1 cellular context compared by ENCODE assay signal in the genomic region with DNA sequence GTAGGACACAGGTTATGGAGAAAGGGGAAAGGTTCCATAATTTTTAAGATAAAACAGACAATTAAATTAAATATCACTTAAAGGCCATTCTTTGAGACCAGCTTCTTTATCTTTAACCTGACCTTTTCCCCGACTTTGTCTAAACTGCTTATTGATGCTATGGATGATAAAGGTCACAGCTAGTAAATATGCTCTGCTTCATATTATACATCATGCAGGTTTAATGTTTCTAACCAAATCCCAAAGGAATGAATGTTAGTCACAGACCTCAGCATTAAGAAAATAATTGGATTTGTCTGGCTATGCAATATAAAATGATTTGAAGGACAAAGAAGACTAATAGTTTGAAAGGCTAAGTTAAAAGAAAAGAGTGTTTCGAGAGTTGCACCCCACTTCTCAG.
TF ChIP-seq lines count a peak whose summit lies in the region.

No MANE protein-coding gene starts in this region.

TF ChIP-seq in SK-N-SH, 30 proteins besides CTCF, POLR2A, EP300 and RAD21 (continued from another document):
- TF ChIP-seq, protein P1, sequence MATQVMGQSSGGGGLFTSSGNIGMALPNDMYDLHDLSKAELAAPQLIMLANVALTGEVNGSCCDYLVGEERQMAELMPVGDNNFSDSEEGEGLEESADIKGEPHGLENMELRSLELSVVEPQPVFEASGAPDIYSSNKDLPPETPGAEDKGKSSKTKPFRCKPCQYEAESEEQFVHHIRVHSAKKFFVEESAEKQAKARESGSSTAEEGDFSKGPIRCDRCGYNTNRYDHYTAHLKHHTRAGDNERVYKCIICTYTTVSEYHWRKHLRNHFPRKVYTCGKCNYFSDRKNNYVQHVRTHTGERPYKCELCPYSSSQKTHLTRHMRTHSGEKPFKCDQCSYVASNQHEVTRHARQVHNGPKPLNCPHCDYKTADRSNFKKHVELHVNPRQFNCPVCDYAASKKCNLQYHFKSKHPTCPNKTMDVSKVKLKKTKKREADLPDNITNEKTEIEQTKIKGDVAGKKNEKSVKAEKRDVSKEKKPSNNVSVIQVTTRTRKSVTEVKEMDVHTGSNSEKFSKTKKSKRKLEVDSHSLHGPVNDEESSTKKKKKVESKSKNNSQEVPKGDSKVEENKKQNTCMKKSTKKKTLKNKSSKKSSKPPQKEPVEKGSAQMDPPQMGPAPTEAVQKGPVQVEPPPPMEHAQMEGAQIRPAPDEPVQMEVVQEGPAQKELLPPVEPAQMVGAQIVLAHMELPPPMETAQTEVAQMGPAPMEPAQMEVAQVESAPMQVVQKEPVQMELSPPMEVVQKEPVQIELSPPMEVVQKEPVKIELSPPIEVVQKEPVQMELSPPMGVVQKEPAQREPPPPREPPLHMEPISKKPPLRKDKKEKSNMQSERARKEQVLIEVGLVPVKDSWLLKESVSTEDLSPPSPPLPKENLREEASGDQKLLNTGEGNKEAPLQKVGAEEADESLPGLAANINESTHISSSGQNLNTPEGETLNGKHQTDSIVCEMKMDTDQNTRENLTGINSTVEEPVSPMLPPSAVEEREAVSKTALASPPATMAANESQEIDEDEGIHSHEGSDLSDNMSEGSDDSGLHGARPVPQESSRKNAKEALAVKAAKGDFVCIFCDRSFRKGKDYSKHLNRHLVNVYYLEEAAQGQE (IDR thresholded peaks at IDR 0.05; ENCODE audit: low read depth, low read length), result no peak
- TF ChIP-seq TAF1 (IDR thresholded peaks at IDR 0.05; ENCODE audit: borderline replicate concordance, low read depth, low read length) (no peak), RCOR1 (IDR thresholded peaks at IDR 0.05; ENCODE audit: low read length) (no peak), GABPA (IDR thresholded peaks at IDR 0.05; ENCODE audit: low read depth) (no peak), CHD2 (IDR thresholded peaks at IDR 0.05; ENCODE audit: low read length, partially characterized antibody) (no peak), GATA2 (CRISPR knock-in tag; IDR thresholded peaks at IDR 0.05) (no peak), YY1 (IDR thresholded peaks at IDR 0.05; ENCODE audit: low read depth) (no peak), MXI1 (IDR thresholded peaks at IDR 0.05; ENCODE audit: low read depth, low read length) (no peak), USF1 (IDR thresholded peaks at IDR 0.05; ENCODE audit: borderline replicate concordance, low read depth) (no peak), RXRA (IDR thresholded peaks at IDR 0.05; ENCODE audit: borderline replicate concordance, low read depth) (peak; percentile 14; the same call in 1 of the 2 replicates)
